ENCODE assay signal across 24 cellular contexts in the genomic region with DNA sequence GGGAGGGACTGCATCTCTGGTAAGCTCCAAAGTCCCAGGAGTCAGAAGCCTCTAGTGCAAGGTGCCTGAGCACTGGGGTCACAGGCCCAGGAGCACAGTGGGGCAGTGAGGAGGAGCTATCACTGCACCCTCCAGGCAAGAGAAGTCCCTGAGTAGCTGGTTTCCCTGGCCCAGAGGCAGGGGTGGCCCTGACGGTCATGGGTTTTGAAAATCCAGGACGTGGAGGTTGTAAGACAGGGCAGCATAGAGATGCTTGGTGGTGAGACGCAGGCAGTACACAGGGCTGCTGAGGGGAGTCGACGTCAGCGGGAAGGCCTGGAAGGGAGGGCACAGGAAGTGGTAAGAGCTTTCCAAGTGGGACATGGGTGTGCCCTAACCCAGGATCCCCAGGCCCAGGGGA. TPM values are rescaled to one million over a fixed set of nuclear protein-coding genes. Genes with fewer than 3 reads are reported as not detected.
A peak's percentile ranks its signal among the peaks of the same experiment; 100 is the strongest.
DNase-seq lines count a peak whose midpoint lies in the region; ATAC-seq and TF ChIP-seq lines count a peak whose summit lies in the region.
"Had no signal": no experiment of that assay in that cellular context is flagged by ENCODE, and none has a peak within 500 bp of the region (broad histone marks: within the 10 kb centered on the region; RNA-seq: fewer than 3 reads in every experiment).

No MANE protein-coding gene starts in this region.

- BruUV-seq in HCT116 (replicated peaks; lab: Mats Ljungman, UMichigan), result no TSS peak

- DNase-seq in cardiac muscle cell (ENCODE audit: low read depth in 1 of 2, low spot score in 1 of 2), result no peak
- DNase-seq in Right ventricle myocardium superior, result no peak
- DNase-seq in HCT116 (ENCODE audit: low read depth, low spot score), result no peak
- DNase-seq in activated naive CD8-positive, alpha-beta T cell treated with anti-CD3 and anti-CD28 coated beads, Interleukin-2, amount 10 ng/mL, durations not matched to agents 7 days and 5 days, result peak; percentile 27
- peak; percentile 60 for DNase-seq in sigmoid colon
- DNase-seq in osteocyte (ENCODE audit: extremely low spot score, unreplicated experiment), result no peak
- DNase-seq in mesenchymal stem cell, result no peak
- DNase-seq: activated gamma-delta T cell; C1 segment of cervical spinal cord; cerebellar nuclear complex; DMS 273 treated with DMSO at 0.1 percent for 48 hours; kidney glomerular epithelial cell; NCI-H1417; NCI-H2081; RPMI8226; stimulated activated CD4-positive, alpha-beta T cell treated with anti-CD3 and anti-CD28 coated beads, Interleukin-4, amount 100 ng/mL, for 1 hour; tibial artery had no signal

- 92 to 95% methylated on average over 6 of the region's 6 CpGs for WGBS in sigmoid colon, 2 donors
- 98% methylated on average over 6 of the region's 6 CpGs for WGBS in mesenchymal stem cell

- H3K27me3 Mint-ChIP-seq in activated naive CD8-positive, alpha-beta T cell treated with anti-CD3 and anti-CD28 coated beads, Interleukin-2, amount 10 ng/mL, durations not matched to agents 7 days and 5 days, result no peaks in the 10 kb centered on the region
- no peaks in the 10 kb centered on the region for H3K27me3 Mint-ChIP-seq in osteocyte (ENCODE audit: unreplicated experiment)
- H3K27me3 Mint-ChIP-seq: memory B cell; stimulated activated naive CD8-positive, alpha-beta T cell treated with anti-CD3 and anti-CD28 coated beads, Interleukin-15, Interleukin-2, amounts not matched to agents 100 ng/mL and 50 ng/mL, for 24 hours had no signal

- H3K4me1 Mint-ChIP-seq in activated naive CD8-positive, alpha-beta T cell treated with anti-CD3 and anti-CD28 coated beads, Interleukin-2, amount 10 ng/mL, durations not matched to agents 7 days and 5 days, result peaks cover 6% of the 10 kb centered on the region
- H3K4me1 Mint-ChIP-seq in osteocyte (ENCODE audit: unreplicated experiment), result peaks cover 9% of the 10 kb centered on the region
- H3K4me1 Mint-ChIP-seq: memory B cell had no signal

- H3K79me1 ChIP-seq in mesenchymal stem cell (replicated peaks; ENCODE audit: low read length, poor library complexity, severe bottlenecking), result peaks cover 12% of the 10 kb centered on the region

- H3K4me2 ChIP-seq in HCT116 (ENCODE audit: low read length) (no peak overlapping the region), mesenchymal stem cell (ENCODE audit: low read length, poor library complexity, severe bottlenecking) (no peak overlapping the region)

- H2BK5ac ChIP-seq in mesenchymal stem cell (ENCODE audit: low read depth, low read length, poor library complexity, severe bottlenecking), result no peak overlapping the region

- POLR2A ChIA-PET in HCT116 (lab: Charles Lee), result no interaction called here
- POLR2A ChIA-PET in activated naive CD8-positive, alpha-beta T cell treated with anti-CD3 and anti-CD28 coated beads, Interleukin-2, amount 10 ng/mL, durations not matched to agents 7 days and 5 days (lab: Charles Lee), result no interaction called here

- TF ChIP-seq CTCF in cardiac muscle cell (IDR thresholded peaks at IDR 0.05; ENCODE audit: low read depth, low read length) (no peak), HCT116 (IDR thresholded peaks at IDR 0.05 in 2 of 3, conservative IDR thresholded peaks at IDR 0.05 in 1 of 3; ENCODE audit: borderline replicate concordance in 1 of 3, insufficient read depth in 1 of 3, low read depth in 2 of 3, low read length in 2 of 3) (no peak), sigmoid colon (IDR thresholded peaks at IDR 0.05) (no peak), osteocyte (IDR thresholded peaks at IDR 0.05) (no peak)

- H2AFZ ChIP-seq in HCT116 (ENCODE audit: low read depth, low read length, poor library complexity, severe bottlenecking) (no peak overlapping the region), mesenchymal stem cell (ENCODE audit: low read depth, low read length) (no peak overlapping the region)
- H2AFZ ChIP-seq: GM23248 had no signal

- ATAC-seq in Right ventricle myocardium superior (ENCODE audit: poor library complexity) (no peak), HCT116 (peak; percentile 26), GM18511 (IDR thresholded peaks at IDR 0.05; ENCODE audit: unreplicated experiment) (no peak)
- no peak for ATAC-seq in activated naive CD8-positive, alpha-beta T cell treated with anti-CD3 and anti-CD28 coated beads, Interleukin-2, amount 10 ng/mL, durations not matched to agents 7 days and 5 days (ENCODE audit: low read depth)

- H3K4ac ChIP-seq in mesenchymal stem cell (ENCODE audit: low read depth in 1 of 2, low read length in 2 of 2), result no peak overlapping the region

- no peak overlapping the region for H2BK120ac ChIP-seq in mesenchymal stem cell (ENCODE audit: low read depth, low read length)

- H3K27ac Mint-ChIP-seq in activated naive CD8-positive, alpha-beta T cell treated with anti-CD3 and anti-CD28 coated beads, Interleukin-2, amount 10 ng/mL, durations not matched to agents 7 days and 5 days, result no peak overlapping the region
- H3K27ac Mint-ChIP-seq in osteocyte (ENCODE audit: unreplicated experiment), result no peak overlapping the region

- intact Hi-C loops in Right ventricle myocardium superior (cut with DNase I), result no loop called here
- intact Hi-C loops in HCT116 (cut with micrococcal nuclease), result no loop called here
- intact Hi-C loops in sigmoid colon (cut with DNase I), result no loop called here

- TF ChIP-seq RAD21 in HCT116 (IDR thresholded peaks at IDR 0.05; ENCODE audit: low read depth), result no peak

- H3K9me2 ChIP-seq in HCT116 (ENCODE audit: insufficient read depth), result no peaks in the 10 kb centered on the region

- H3K27ac ChIP-seq in cardiac muscle cell (peak overlapping the region; percentile 75), HCT116 (ENCODE audit: low read depth, low read length) (no peak overlapping the region), sigmoid colon (no peak overlapping the region), mesenchymal stem cell (ENCODE audit: low read length, poor library complexity, severe bottlenecking) (no peak overlapping the region)
- H3K27ac ChIP-seq: dorsolateral prefrontal cortex, GM23248, tibial artery had no signal

- TF ChIP-seq POLR2A in HCT116 (IDR thresholded peaks at IDR 0.05; ENCODE audit: borderline replicate concordance, extremely low read depth, insufficient read depth, insufficient read length), result no peak
- no peak for TF ChIP-seq POLR2A in sigmoid colon (IDR thresholded peaks at IDR 0.05)

- H3K36me3 Mint-ChIP-seq in activated naive CD8-positive, alpha-beta T cell treated with anti-CD3 and anti-CD28 coated beads, Interleukin-2, amount 10 ng/mL, durations not matched to agents 7 days and 5 days, result peaks cover 5% of the 10 kb centered on the region
- H3K36me3 Mint-ChIP-seq in osteocyte (ENCODE audit: unreplicated experiment), result peaks cover 12% of the 10 kb centered on the region

- H4K20me1 ChIP-seq in HCT116 (ENCODE audit: insufficient read depth), result no peaks in the 10 kb centered on the region

- no peak overlapping the region for H3K23ac ChIP-seq in mesenchymal stem cell (ENCODE audit: low read length in 2 of 2)

- H3K18ac ChIP-seq in mesenchymal stem cell (ENCODE audit: low read depth in 1 of 2, low read length in 2 of 2), result no peak overlapping the region

- H3K79me2 ChIP-seq in HCT116 (ENCODE audit: insufficient read depth, low read length), result no peaks in the 10 kb centered on the region

- H3K9me3 ChIP-seq in cardiac muscle cell (ENCODE audit: low read depth) (no peaks in the 10 kb centered on the region), HCT116 (ENCODE audit: control insufficient read depth in 1 of 2, insufficient read depth in 1 of 2, low read depth in 1 of 2, low read length in 2 of 2) (no peaks in the 10 kb centered on the region), sigmoid colon (no peaks in the 10 kb centered on the region), mesenchymal stem cell (ENCODE audit: control insufficient read depth, low read length) (no peaks in the 10 kb centered on the region)
- H3K9me3 ChIP-seq: MG63, tibial artery had no signal

- no peak overlapping the region for H3K4me3 Mint-ChIP-seq in activated naive CD8-positive, alpha-beta T cell treated with anti-CD3 and anti-CD28 coated beads, Interleukin-2, amount 10 ng/mL, durations not matched to agents 7 days and 5 days
- no peak overlapping the region for H3K4me3 Mint-ChIP-seq in osteocyte (ENCODE audit: unreplicated experiment)
- H3K4me3 Mint-ChIP-seq: memory B cell; stimulated activated naive CD8-positive, alpha-beta T cell treated with anti-CD3 and anti-CD28 coated beads, Interleukin-15, Interleukin-2, amounts not matched to agents 100 ng/mL and 50 ng/mL, for 24 hours had no signal

- H3K9ac ChIP-seq in HCT116 (ENCODE audit: low read length) (no peak overlapping the region), mesenchymal stem cell (ENCODE audit: low read length) (no peak overlapping the region)
- H3K9ac ChIP-seq: GM23248 had no signal

- no peak overlapping the region for H2BK12ac ChIP-seq in mesenchymal stem cell (ENCODE audit: low read length in 2 of 2)

- no peak overlapping the region for H2AK5ac ChIP-seq in mesenchymal stem cell (ENCODE audit: low read length, severe bottlenecking)

- H3K14ac ChIP-seq in mesenchymal stem cell (ENCODE audit: low read length in 2 of 2), result no peak overlapping the region

- no peak overlapping the region for H4K8ac ChIP-seq in mesenchymal stem cell (ENCODE audit: low read length)

- no peaks in the 10 kb centered on the region for H3K9me3 Mint-ChIP-seq in activated naive CD8-positive, alpha-beta T cell treated with anti-CD3 and anti-CD28 coated beads, Interleukin-2, amount 10 ng/mL, durations not matched to agents 7 days and 5 days
- no peaks in the 10 kb centered on the region for H3K9me3 Mint-ChIP-seq in osteocyte (ENCODE audit: unreplicated experiment)
- H3K9me3 Mint-ChIP-seq: memory B cell; stimulated activated naive CD8-positive, alpha-beta T cell treated with anti-CD3 and anti-CD28 coated beads, Interleukin-15, Interleukin-2, amounts not matched to agents 100 ng/mL and 50 ng/mL, for 24 hours had no signal

- H2BK15ac ChIP-seq in mesenchymal stem cell (ENCODE audit: low read depth, poor library complexity, severe bottlenecking), result no peak overlapping the region

- H3K27me3 ChIP-seq in cardiac muscle cell (no peaks in the 10 kb centered on the region), HCT116 (ENCODE audit: insufficient read depth, low read length) (no peaks in the 10 kb centered on the region), sigmoid colon (no peaks in the 10 kb centered on the region), mesenchymal stem cell (ENCODE audit: control insufficient read depth in 1 of 2, insufficient read depth in 1 of 2, low read length in 2 of 2) (no peaks in the 10 kb centered on the region)
- H3K27me3 ChIP-seq: dorsolateral prefrontal cortex, MG63, tibial artery had no signal

- H3K36me3 ChIP-seq in cardiac muscle cell, result peaks cover 18% of the 10 kb centered on the region
- peaks cover 9 to 12% of the 10 kb centered on the region in 2 experiments; a peak in 2 of 4 replicates for H3K36me3 ChIP-seq in HCT116 (ENCODE audit: control insufficient read depth in 1 of 2, insufficient read depth in 2 of 2, low read length in 2 of 2)
- peaks cover 13 to 66% (median 29%) of the 10 kb centered on the region in 4 donors for H3K36me3 ChIP-seq in sigmoid colon
- peaks cover 62% of the 10 kb centered on the region in 2 experiments for H3K36me3 ChIP-seq in mesenchymal stem cell (ENCODE audit: control insufficient read depth in 1 of 2, insufficient read depth in 2 of 2, low read depth in 1 of 2, low read length in 2 of 2)

- H4K91ac ChIP-seq in mesenchymal stem cell (ENCODE audit: low read length), result no peak overlapping the region

- no peak for TF ChIP-seq EP300 in sigmoid colon (IDR thresholded peaks at IDR 0.05)

- CTCF ChIA-PET in HCT116 (lab: Charles Lee), result interaction anchor here (1.1 to 1.4 kb wide), 2 partner anchors 9 to 170 kb away, joined by 3 to 4 read pairs; no protein-coding TSS in a partner anchor

- H3K4me1 ChIP-seq in cardiac muscle cell (ENCODE audit: low read depth) (peaks cover 8% of the 10 kb centered on the region), HCT116 (ENCODE audit: control insufficient read depth in 1 of 2, insufficient read depth in 2 of 2, low read length in 2 of 2) (peaks cover 0 to 6% of the 10 kb centered on the region in 2 experiments; a peak in 1 of 4 replicates), sigmoid colon (no peaks in the 10 kb centered on the region), mesenchymal stem cell (ENCODE audit: control insufficient read depth, insufficient read depth, low read depth, low read length) (peaks cover 17% of the 10 kb centered on the region)

- no peak overlapping the region for H3K4me3 ChIP-seq in cardiac muscle cell
- H3K4me3 ChIP-seq in HCT116 (replicated peaks in 1 of 2; ENCODE audit: low read depth in 1 of 2, low read length in 2 of 2), result no peak overlapping the region
- no peak overlapping the region for H3K4me3 ChIP-seq in sigmoid colon
- no peak overlapping the region for H3K4me3 ChIP-seq in mesenchymal stem cell (ENCODE audit: insufficient read depth in 1 of 2, low read depth in 1 of 2, low read length in 2 of 2)
- H3K4me3 ChIP-seq: dorsolateral prefrontal cortex, GM23248, K562, MG63, tibial artery had no signal

- RAD21 ChIA-PET in HCT116 (lab: Charles Lee; ENCODE audit: low non-redundant PET in 1 of 2, low total read pairs in 2 of 2, uncharacterized antibody in 2 of 2, unreplicated experiment in 2 of 2), result no interaction called here

RNA-seq across cellular contexts. Expression of gene DPCD, which starts 23.0 kb away (rescaled TPM):
- total RNA-seq in cardiac muscle cell (120 and 257 TPM in 2 replicates), Right ventricle myocardium superior (22.7 TPM), HCT116 (2021; ENCODE audit: unreplicated experiment) (39.5 TPM), sigmoid colon (10 to 100 TPM; 18.5 to 80.2 (median 40.0) TPM), osteocyte (14.9 and 15.3 TPM in 2 replicates)
- polyA plus RNA-seq in cardiac muscle cell (146 and 161 TPM in 2 replicates), sigmoid colon (10 to 100 TPM; 13.2 to 25.7 (median 24.9) TPM)
- 87.6 and 101 TPM in 2 replicates for polyA plus RNA-seq in HCT116 (2012)
- 1 to 10 TPM; 4.0 to 5.5 TPM for total RNA-seq in activated naive CD8-positive, alpha-beta T cell treated with anti-CD3 and anti-CD28 coated beads, Interleukin-2, amount 10 ng/mL, durations not matched to agents 7 days and 5 days
- polyA plus RNA-seq in mesenchymal stem cell (2013, experiment 1 of 2), result 37.7 TPM
- 36.7 TPM for polyA plus RNA-seq in mesenchymal stem cell (2013, experiment 2 of 2)

RNA-seq across cellular contexts. Expression of gene POLL, which starts 23.0 kb away (rescaled TPM):
- 27.6 and 28.0 TPM in 2 replicates for total RNA-seq in cardiac muscle cell
- 41.7 and 43.0 TPM in 2 replicates for polyA plus RNA-seq in cardiac muscle cell
- 15.8 TPM for total RNA-seq in Right ventricle myocardium superior
- total RNA-seq in HCT116 (2021; ENCODE audit: unreplicated experiment), result 51.3 TPM
- 42.0 and 43.2 TPM in 2 replicates for polyA plus RNA-seq in HCT116 (2012)
- total RNA-seq in activated naive CD8-positive, alpha-beta T cell treated with anti-CD3 and anti-CD28 coated beads, Interleukin-2, amount 10 ng/mL, durations not matched to agents 7 days and 5 days, result 10 to 100 TPM; 34.9 to 37.7 TPM
- 10 to 100 TPM; 25.3 to 39.6 (median 33.2) TPM for total RNA-seq in sigmoid colon
- polyA plus RNA-seq in sigmoid colon, result 10 to 100 TPM in 2 of 3 donors, 1 to 10 TPM in 1; 9.0 to 29.4 (median 19.2) TPM
- 35.0 and 36.8 TPM in 2 replicates for total RNA-seq in osteocyte
- polyA plus RNA-seq in mesenchymal stem cell (2013, experiment 1 of 2), result 13.6 TPM
- 12.5 TPM for polyA plus RNA-seq in mesenchymal stem cell (2013, experiment 2 of 2)

Comparison
In these comparisons a context has a peak if more than half of its experiments do, and no peak if none do; other contexts are left out.
1. DNase-seq: peak in activated naive CD8-positive, alpha-beta T cell treated with anti-CD3 and anti-CD28 coated beads, Interleukin-2, amount 10 ng/mL, durations not matched to agents 7 days and 5 days (single experiment) and sigmoid colon (single experiment); none in cardiac muscle cell (0 of 2), Right ventricle myocardium superior (single experiment), HCT116 (single experiment), osteocyte (single experiment) and mesenchymal stem cell (single experiment).